In genomic region chr15:61083781-61084134, GRCh38 we compare ENCODE assay signal across 13 cellular contexts.
"Had no signal": no experiment of that assay in that cellular context is flagged by ENCODE, and none has a peak within 500 bp of the region (broad histone marks: within the 10 kb centered on the region; RNA-seq: fewer than 3 reads in every experiment).

No MANE protein-coding gene starts in this region.

- DNase-seq: activated CD4-positive, alpha-beta memory T cell treated with anti-CD3 and anti-CD28 coated beads, Interleukin-2, amount 10 ng/mL, durations not matched to agents 7 days and 5 days; activated gamma-delta T cell treated with Interleukin-2 at 50 U/mL for 16 hours; activated naive CD8-positive, alpha-beta T cell treated with anti-CD3 and anti-CD28 coated beads for 36 hours; activated T-cell treated with anti-CD3 and anti-CD28 coated beads, Interleukin-2, amount 50 U/mL, for 72 hours; brain microvascular endothelial cell; endodermal cell; glutamatergic neuron; T-cell; T1000; trophoblast cell had no signal

- H3K36me3 ChIP-seq: brain microvascular endothelial cell had no signal

- H3K36me3 Mint-ChIP-seq: activated naive CD8-positive, alpha-beta T cell treated with anti-CD3 and anti-CD28 coated beads for 36 hours; memory B cell; stimulated activated effector memory CD8-positive, alpha-beta T cell treated with anti-CD3 and anti-CD28 coated beads, Interleukin-12 subunit alpha, Interleukin-12 subunit beta, amount 100 ng/mL, for 72 hours; T-cell had no signal

- H3K27ac ChIP-seq: brain microvascular endothelial cell had no signal

- H3K27me3 Mint-ChIP-seq: activated naive CD8-positive, alpha-beta T cell treated with anti-CD3 and anti-CD28 coated beads for 36 hours; memory B cell had no signal

- ATAC-seq: activated T-cell treated with anti-CD3 and anti-CD28 coated beads, Interleukin-2, amount 50 U/mL, for 72 hours; stimulated activated effector memory CD8-positive, alpha-beta T cell treated with anti-CD3 and anti-CD28 coated beads, Interleukin-12 subunit alpha, Interleukin-12 subunit beta, amount 100 ng/mL, for 72 hours; T-cell had no signal

- H3K27ac Mint-ChIP-seq: activated CD4-positive, alpha-beta memory T cell treated with anti-CD3 and anti-CD28 coated beads, Interleukin-2, amount 10 ng/mL, durations not matched to agents 7 days and 5 days; activated naive CD8-positive, alpha-beta T cell treated with anti-CD3 and anti-CD28 coated beads for 36 hours; activated T-cell treated with anti-CD3 and anti-CD28 coated beads, Interleukin-2, amount 50 U/mL, for 72 hours; endodermal cell; memory B cell; stimulated activated effector memory CD8-positive, alpha-beta T cell treated with anti-CD3 and anti-CD28 coated beads, Interleukin-12 subunit alpha, Interleukin-12 subunit beta, amount 100 ng/mL, for 72 hours; T-cell had no signal

- H3K9me3 Mint-ChIP-seq: activated CD4-positive, alpha-beta memory T cell treated with anti-CD3 and anti-CD28 coated beads, Interleukin-2, amount 10 ng/mL, durations not matched to agents 7 days and 5 days; activated naive CD8-positive, alpha-beta T cell treated with anti-CD3 and anti-CD28 coated beads for 36 hours; activated T-cell treated with anti-CD3 and anti-CD28 coated beads, Interleukin-2, amount 50 U/mL, for 72 hours; endodermal cell; memory B cell; stimulated activated effector memory CD8-positive, alpha-beta T cell treated with anti-CD3 and anti-CD28 coated beads, Interleukin-12 subunit alpha, Interleukin-12 subunit beta, amount 100 ng/mL, for 72 hours; T-cell had no signal

- H3K4me3 Mint-ChIP-seq: activated CD4-positive, alpha-beta memory T cell treated with anti-CD3 and anti-CD28 coated beads, Interleukin-2, amount 10 ng/mL, durations not matched to agents 7 days and 5 days; activated naive CD8-positive, alpha-beta T cell treated with anti-CD3 and anti-CD28 coated beads for 36 hours; activated T-cell treated with anti-CD3 and anti-CD28 coated beads, Interleukin-2, amount 50 U/mL, for 72 hours; endodermal cell; memory B cell; stimulated activated effector memory CD8-positive, alpha-beta T cell treated with anti-CD3 and anti-CD28 coated beads, Interleukin-12 subunit alpha, Interleukin-12 subunit beta, amount 100 ng/mL, for 72 hours; T-cell had no signal

- H3K4me3 ChIP-seq: smooth muscle cell had no signal

- H3K4me1 Mint-ChIP-seq: stimulated activated effector memory CD8-positive, alpha-beta T cell treated with anti-CD3 and anti-CD28 coated beads, Interleukin-12 subunit alpha, Interleukin-12 subunit beta, amount 100 ng/mL, for 72 hours; T-cell had no signal

- H3K27me3 ChIP-seq: brain microvascular endothelial cell had no signal
